8 cellular contexts compared by ENCODE assay signal in the genomic region with DNA sequence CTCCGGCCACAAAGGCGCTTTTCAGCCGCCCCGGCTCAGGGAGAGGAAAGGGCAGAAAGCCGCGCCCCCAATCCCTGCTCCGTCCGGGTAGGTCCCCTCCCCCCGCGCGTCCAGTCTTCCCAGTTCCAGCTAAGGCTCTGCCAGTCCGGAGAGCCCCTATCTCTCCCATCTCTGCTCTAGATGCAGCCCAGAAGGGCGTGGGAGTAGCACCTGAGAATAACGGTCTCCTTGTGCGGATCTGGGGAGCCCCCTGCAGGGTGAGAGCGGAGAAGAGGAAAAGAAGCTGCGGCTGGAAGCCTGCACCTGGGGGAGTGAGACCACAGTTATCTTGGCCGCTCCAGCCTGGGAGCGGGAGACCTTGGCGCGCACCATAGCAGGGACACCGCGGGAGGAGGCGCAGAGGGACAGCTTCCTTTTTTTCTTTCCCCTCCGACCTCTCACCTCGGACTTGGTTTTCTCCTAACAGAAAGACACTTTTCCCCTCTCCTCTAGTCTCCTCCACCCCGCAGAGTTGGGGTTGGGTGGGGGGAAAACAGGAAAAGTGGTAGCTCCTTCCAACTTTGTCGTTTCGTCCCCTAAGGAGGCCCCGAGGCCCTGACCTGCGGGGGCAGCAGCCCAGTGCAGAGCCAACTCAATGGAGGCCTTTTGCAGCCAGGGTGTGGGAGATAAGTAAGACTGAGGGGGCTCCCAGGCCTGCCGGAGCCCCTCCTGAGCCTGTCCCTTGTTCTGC. TPM values are rescaled to one million over a fixed set of nuclear protein-coding genes. Genes with fewer than 3 reads are reported as not detected.
DNase-seq lines count a peak whose midpoint lies in the region; ATAC-seq and TF ChIP-seq lines count a peak whose summit lies in the region.

No MANE protein-coding gene starts in this region.

- TF ChIP-seq CTCF in brain (conservative IDR thresholded peaks at IDR 0.05): peak; percentile 56 to 70
- TF ChIP-seq CTCF in kidney epithelial cell (IDR thresholded peaks at IDR 0.05; ENCODE audit: insufficient read depth, low read length, poor library complexity, severe bottlenecking): peak; percentile 78

- H3K4me3 Mint-ChIP-seq in brain: peak overlapping the region; percentile 81 to 85 (median 83)

- H3K9ac ChIP-seq in BLaER1: no peak overlapping the region

- H3K4me2 ChIP-seq in BLaER1: peak overlapping the region; percentile 80

- H3K9me3 ChIP-seq in BLaER1: no peaks in the 10 kb centered on the region

- peaks cover 0 to 5% (median 0%) of the 10 kb centered on the region in 5 experiments for H3K9me3 Mint-ChIP-seq in brain

- H3K36me3 ChIP-seq in BLaER1: peaks cover 23% of the 10 kb centered on the region
- no peaks in the 10 kb centered on the region for H3K36me3 ChIP-seq in kidney epithelial cell (ENCODE audit: control insufficient read depth, insufficient read depth, low read length)

- H3K4me3 ChIP-seq in BLaER1: peak overlapping the region; percentile 58
- peak overlapping the region; percentile 17 for H3K4me3 ChIP-seq in kidney epithelial cell (ENCODE audit: low read depth, low read length)

- H3K27me3 Mint-ChIP-seq in brain: peaks cover 80% of the 10 kb centered on the region

- H4K20me1 ChIP-seq in BLaER1: peaks cover 89% of the 10 kb centered on the region

- peak; percentile 59 for DNase-seq in HT1080 (ENCODE audit: low read depth)
- peak; percentile 40 for DNase-seq in T-helper 9 cell
- DNase-seq in kidney epithelial cell (ENCODE audit: low read depth): no peak
- peak; percentile 36 for DNase-seq in stimulated activated CD8-positive, alpha-beta memory T cell treated with anti-CD3 and anti-CD28 coated beads, Interleukin-12 subunit alpha, Interleukin-12 subunit beta, amount 100 ng/mL, for 1 hour (ENCODE audit: low read depth)
- no peak for DNase-seq in middle frontal gyrus (ENCODE audit: extremely low spot score, low spot score)

- H3K36me3 Mint-ChIP-seq in brain: peaks cover 15% of the 10 kb centered on the region

- no peak overlapping the region for H3K27ac Mint-ChIP-seq in brain

- peaks cover 62% of the 10 kb centered on the region for H3K4me1 Mint-ChIP-seq in brain

- peaks cover 60% of the 10 kb centered on the region for H3K4me1 ChIP-seq in BLaER1

- H3K27ac ChIP-seq in BLaER1: no peak overlapping the region

- no peak for ATAC-seq in GM19324 (IDR thresholded peaks at IDR 0.05; ENCODE audit: low FRiP score, unreplicated experiment)

- H3K27me3 ChIP-seq in BLaER1 (peaks cover 92% of the 10 kb centered on the region), kidney epithelial cell (ENCODE audit: control insufficient read depth, insufficient read depth, low read length) (peaks cover 47% of the 10 kb centered on the region)

RNA-seq across cellular contexts. Expression of a gene that starts 2.4 kb away (rescaled TPM):
- not detected in 2 replicates for total RNA-seq in HT1080 (2014; rRNA removed; shearing (Covaris generic))
- polyA plus RNA-seq in HT1080 (2015; cell fraction: cytosol; rRNA removed): 0.03 and 0.13 TPM in 2 replicates
- polyA plus RNA-seq in HT1080 (2015; cell fraction: nucleus; rRNA removed): 0.02 and 0.08 TPM in 2 replicates
- polyA plus RNA-seq in brain (ENCODE audit: insufficient read depth, low read depth, low replicate concordance): 0.15 TPM
- 0.04 TPM in 1 of 2 replicates, not detected in the other for total RNA-seq in kidney epithelial cell

RNA-seq across cellular contexts. Expression of a gene that starts 18.4 kb away (rescaled TPM):
- total RNA-seq in HT1080 (2014; rRNA removed; shearing (Covaris generic)): 28.2 and 32.8 TPM in 2 replicates
- 20.3 and 26.6 TPM in 2 replicates for polyA plus RNA-seq in HT1080 (2015; cell fraction: cytosol; rRNA removed)
- 112 and 118 TPM in 2 replicates for polyA plus RNA-seq in HT1080 (2015; cell fraction: nucleus; rRNA removed)
- polyA plus RNA-seq in brain (ENCODE audit: insufficient read depth, low read depth, low replicate concordance): 13.9 TPM
- total RNA-seq in kidney epithelial cell: 67.9 and 74.3 TPM in 2 replicates

RNA-seq across cellular contexts. Expression of a gene that starts 22.5 kb away (rescaled TPM):
- 5.1 and 5.2 TPM in 2 replicates for total RNA-seq in HT1080 (2014; rRNA removed; shearing (Covaris generic))
- polyA plus RNA-seq in HT1080 (2015; cell fraction: cytosol; rRNA removed): 4.6 and 6.0 TPM in 2 replicates
- polyA plus RNA-seq in HT1080 (2015; cell fraction: nucleus; rRNA removed): 6.6 and 8.1 TPM in 2 replicates
- 5.9 TPM for polyA plus RNA-seq in brain (ENCODE audit: insufficient read depth, low read depth, low replicate concordance)
- total RNA-seq in kidney epithelial cell: 3.8 and 5.1 TPM in 2 replicates

RNA-seq across cellular contexts. Expression of a gene that starts 31.7 kb away (rescaled TPM):
- total RNA-seq in HT1080 (2014; rRNA removed; shearing (Covaris generic)): 12.4 and 17.0 TPM in 2 replicates
- 13.0 and 17.8 TPM in 2 replicates for polyA plus RNA-seq in HT1080 (2015; cell fraction: cytosol; rRNA removed)
- polyA plus RNA-seq in HT1080 (2015; cell fraction: nucleus; rRNA removed): 51.9 and 58.4 TPM in 2 replicates
- 32.0 TPM for polyA plus RNA-seq in brain (ENCODE audit: insufficient read depth, low read depth, low replicate concordance)
- total RNA-seq in kidney epithelial cell: 68.9 and 71.8 TPM in 2 replicates

RNA-seq across cellular contexts. Expression of a gene that starts 38.9 kb away (rescaled TPM):
- 4,519 and 5,260 TPM in 2 replicates for total RNA-seq in HT1080 (2014; rRNA removed; shearing (Covaris generic))
- polyA plus RNA-seq in HT1080 (2015; cell fraction: cytosol; rRNA removed): 3,250 and 3,407 TPM in 2 replicates
- 2,778 and 2,938 TPM in 2 replicates for polyA plus RNA-seq in HT1080 (2015; cell fraction: nucleus; rRNA removed)
- 3,807 TPM for polyA plus RNA-seq in brain (ENCODE audit: insufficient read depth, low read depth, low replicate concordance)
- total RNA-seq in kidney epithelial cell: 739 and 794 TPM in 2 replicates

Comparison
In these comparisons a context has a peak if more than half of its experiments do, and no peak if none do; other contexts are left out.
1. DNase-seq: peak in HT1080 (single experiment), T-helper 9 cell (single experiment) and stimulated activated CD8-positive, alpha-beta memory T cell treated with anti-CD3 and anti-CD28 coated beads, Interleukin-12 subunit alpha, Interleukin-12 subunit beta, amount 100 ng/mL, for 1 hour (single experiment); none in kidney epithelial cell (single experiment) and middle frontal gyrus (single experiment).